Comparison of ENCODE assay signal across 15 cellular contexts in genomic region chr11:96333076-96333744, GRCh38. TPM values are rescaled to one million over a fixed set of nuclear protein-coding genes. Genes with fewer than 3 reads are reported as not detected.
DNase-seq lines count a peak whose midpoint lies in the region; ATAC-seq, FAIRE-seq and TF ChIP-seq lines count a peak whose summit lies in the region.
"Had no signal": no experiment of that assay in that cellular context is flagged by ENCODE, and none has a peak within 500 bp of the region (broad histone marks: within the 10 kb centered on the region; RNA-seq: fewer than 3 reads in every experiment).

No MANE protein-coding gene starts in this region.

- intact Hi-C loops in left lung (cut with DNase I), result no loop called here

- no peak for DNase-seq in activated T-cell treated with anti-CD3 and anti-CD28 coated beads, Interleukin-2, amount 50 U/mL, for 24 hours
- no peak for DNase-seq in activated T-cell treated with anti-CD3 and anti-CD28 coated beads, Interleukin-2, amount 50 U/mL, for 1 hour
- DNase-seq in T-helper 17 cell (no peak), suprapubic skin (ENCODE audit: low spot score in 2 of 2) (no peak), urothelium cell line (ENCODE audit: low spot score) (no peak), NK-92 (lab: John Stamatoyannopoulos, UW; ENCODE audit: unreplicated experiment) (no peak), left lung (no peak)
- DNase-seq: activated CD4-positive, alpha-beta T cell treated with anti-CD3 and anti-CD28 coated beads, Interleukin-2, amount 10 ng/mL, durations not matched to agents 24 days and 14 days; activated gamma-delta T cell; DMS53 had no signal

- H3K27ac ChIP-seq in iPS-18a (ENCODE audit: low read length) (no peak overlapping the region), suprapubic skin (peak overlapping the region; percentile 52), left lung (peak overlapping the region in 1 of 2 donors; percentile 42)

- TF ChIP-seq CTCF in suprapubic skin (IDR thresholded peaks at IDR 0.05) (no peak), left lung (IDR thresholded peaks at IDR 0.05) (no peak)

- peak overlapping the region; percentile 24 for H3K27ac Mint-ChIP-seq in activated T-cell treated with anti-CD3 and anti-CD28 coated beads, Interleukin-2, amount 50 U/mL, for 24 hours
- H3K27ac Mint-ChIP-seq in T-helper 17 cell, result peak overlapping the region; percentile 37
- H3K27ac Mint-ChIP-seq: activated CD4-positive, alpha-beta T cell treated with anti-CD3 and anti-CD28 coated beads, Interleukin-2, amount 10 ng/mL, durations not matched to agents 24 days and 14 days had no signal

- no peak for ATAC-seq in T-helper 17 cell
- ATAC-seq in left lung, result no peak

- H3K9ac ChIP-seq in iPS-18a (ENCODE audit: low read length), result no peak overlapping the region

- H3K4me3 Mint-ChIP-seq in activated T-cell treated with anti-CD3 and anti-CD28 coated beads, Interleukin-2, amount 50 U/mL, for 24 hours, result no peak overlapping the region
- no peak overlapping the region for H3K4me3 Mint-ChIP-seq in T-helper 17 cell
- H3K4me3 Mint-ChIP-seq: activated CD4-positive, alpha-beta T cell treated with anti-CD3 and anti-CD28 coated beads, Interleukin-2, amount 10 ng/mL, durations not matched to agents 24 days and 14 days had no signal

- no peaks in the 10 kb centered on the region for H3K27me3 Mint-ChIP-seq in activated T-cell treated with anti-CD3 and anti-CD28 coated beads, Interleukin-2, amount 50 U/mL, for 24 hours
- H3K27me3 Mint-ChIP-seq in T-helper 17 cell, result no peaks in the 10 kb centered on the region
- H3K27me3 Mint-ChIP-seq: activated CD4-positive, alpha-beta T cell treated with anti-CD3 and anti-CD28 coated beads, Interleukin-2, amount 10 ng/mL, durations not matched to agents 24 days and 14 days had no signal

- peak overlapping the region; percentile 8 for H3K4me3 ChIP-seq in iPS-18a (ENCODE audit: low read length)
- no peak overlapping the region for H3K4me3 ChIP-seq in suprapubic skin
- H3K4me3 ChIP-seq in left lung, result no peak overlapping the region
- H3K4me3 ChIP-seq: thoracic aorta had no signal

- peaks cover 84% of the 10 kb centered on the region for H3K36me3 Mint-ChIP-seq in activated T-cell treated with anti-CD3 and anti-CD28 coated beads, Interleukin-2, amount 50 U/mL, for 24 hours (ENCODE audit: low read depth)
- peaks cover 7% of the 10 kb centered on the region for H3K36me3 Mint-ChIP-seq in T-helper 17 cell (ENCODE audit: low read depth)

- no peak for TF ChIP-seq POLR2A in suprapubic skin (IDR thresholded peaks at IDR 0.05)

- peaks cover 94% of the 10 kb centered on the region for H3K4me1 Mint-ChIP-seq in activated T-cell treated with anti-CD3 and anti-CD28 coated beads, Interleukin-2, amount 50 U/mL, for 24 hours (ENCODE audit: low read depth)
- H3K4me1 Mint-ChIP-seq in T-helper 17 cell, result peaks cover 61% of the 10 kb centered on the region

- no peak for FAIRE-seq in urothelium cell line (lab: Jason Lieb, UNC)
- FAIRE-seq: A204.1, H54 had no signal

- H3K9me3 Mint-ChIP-seq in activated T-cell treated with anti-CD3 and anti-CD28 coated beads, Interleukin-2, amount 50 U/mL, for 24 hours, result no peaks in the 10 kb centered on the region
- H3K9me3 Mint-ChIP-seq: T-helper 1 cell treated with Interleukin-12 subunit alpha and Interleukin-12 subunit beta and Interleukin-4 antibody, amounts not matched to agents 30 μg/mL and 1 μg/mL, for 36 hours had no signal

- H3K27me3 ChIP-seq in iPS-18a (ENCODE audit: control insufficient read depth, insufficient read depth, low read length) (no peaks in the 10 kb centered on the region), suprapubic skin (no peaks in the 10 kb centered on the region), left lung (no peaks in the 10 kb centered on the region)

- H3K4me1 ChIP-seq in iPS-18a (ENCODE audit: control insufficient read depth, low read depth, low read length) (peaks cover 53% of the 10 kb centered on the region), suprapubic skin (peaks cover 67% of the 10 kb centered on the region), left lung (peaks cover 67 to 95% of the 10 kb centered on the region in 2 donors)

- 46% methylated on average over 4 of the region's 4 CpGs for WGBS in suprapubic skin

- no peak for TF ChIP-seq EP300 in suprapubic skin (IDR thresholded peaks at IDR 0.05)

- peaks cover 3% of the 10 kb centered on the region for H3K9me3 ChIP-seq in T-helper 17 cell (ENCODE audit: control insufficient read depth, low read length, poor library complexity, severe bottlenecking)
- H3K9me3 ChIP-seq in iPS-18a (ENCODE audit: control insufficient read depth, low read depth, low read length), result no peaks in the 10 kb centered on the region
- no peaks in the 10 kb centered on the region for H3K9me3 ChIP-seq in suprapubic skin
- H3K9me3 ChIP-seq in left lung, result no peaks in the 10 kb centered on the region
- H3K9me3 ChIP-seq: thoracic aorta had no signal

- H3K36me3 ChIP-seq in iPS-18a (ENCODE audit: control insufficient read depth, low read depth, low read length), result no peaks in the 10 kb centered on the region
- H3K36me3 ChIP-seq in suprapubic skin, result no peaks in the 10 kb centered on the region
- no peaks in the 10 kb centered on the region for H3K36me3 ChIP-seq in left lung
- H3K36me3 ChIP-seq: thoracic aorta had no signal

RNA-seq across cellular contexts. Expression of gene MAML2, which starts 9.8 kb away (rescaled TPM):
- total RNA-seq in T-helper 17 cell (10 to 100 TPM; 29.2 to 34.9 TPM), suprapubic skin (10 to 100 TPM; 24.9 to 44.4 (median 30.9) TPM), left lung (10 to 100 TPM; 18.7 to 24.7 TPM)

RNA-seq across cellular contexts. Expression of gene CCDC82, which starts 56.5 kb away (rescaled TPM):
- 10 to 100 TPM; 22.2 to 24.1 TPM for total RNA-seq in T-helper 17 cell
- total RNA-seq in suprapubic skin, result 10 to 100 TPM; 12.5 to 31.9 (median 14.3) TPM
- total RNA-seq in left lung, result 10 to 100 TPM; 18.1 to 27.7 TPM

RNA-seq across cellular contexts. Expression of gene JRKL, which starts 56.6 kb away (rescaled TPM):
- total RNA-seq in T-helper 17 cell (1 to 10 TPM; 3.7 to 4.7 TPM), suprapubic skin (1 to 10 TPM; 5.2 to 6.4 (median 5.9) TPM), left lung (10 to 100 TPM; 10.4 to 13.0 TPM)
